19 cellular contexts compared by ENCODE assay signal in the genomic region with DNA sequence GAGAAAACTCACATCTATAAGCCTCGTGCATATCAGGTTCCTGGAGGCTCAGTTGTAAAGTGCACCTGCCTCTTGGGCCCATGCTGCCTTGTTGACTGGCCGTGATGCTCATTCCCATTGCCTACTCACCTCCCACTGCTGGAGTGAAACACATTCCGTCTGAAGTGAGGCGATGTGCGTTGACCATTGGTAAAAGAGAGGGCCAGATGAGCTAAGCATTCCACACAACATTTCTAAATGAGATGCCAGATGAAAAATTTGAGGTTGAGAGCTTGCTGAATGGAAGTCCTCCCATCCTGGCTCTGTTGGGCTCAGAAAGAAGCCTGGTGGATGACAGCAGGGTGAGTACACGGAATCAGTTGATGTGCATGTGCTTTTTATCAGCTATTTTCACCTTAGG. TPM values are rescaled to one million over a fixed set of nuclear protein-coding genes. Genes with fewer than 3 reads are reported as not detected.
"Had no signal": no experiment of that assay in that cellular context is flagged by ENCODE, and none has a peak within 500 bp of the region (broad histone marks: within the 10 kb centered on the region; RNA-seq: fewer than 3 reads in every experiment).

No MANE protein-coding gene starts in this region.

- ATAC-seq: heart left ventricle; left lobe of liver; naive thymus-derived CD4-positive, alpha-beta T cell; right cardiac atrium had no signal

- H3K27ac ChIP-seq: colonic mucosa, heart left ventricle, ovary, thyroid gland had no signal

- H3K4me3 Mint-ChIP-seq: endodermal cell, type B pancreatic cell had no signal

- H3K9me3 Mint-ChIP-seq: naive thymus-derived CD4-positive, alpha-beta T cell; type B pancreatic cell had no signal

- H3K4me1 ChIP-seq: colonic mucosa had no signal

- DNase-seq: colonic mucosa; dermis blood vessel endothelial cell; endodermal cell; erythroblast; hippocampal formation; mammary epithelial cell; naive thymus-derived CD4-positive, alpha-beta T cell; ovary; right cardiac atrium; small intestine; stimulated activated CD4-positive, alpha-beta T cell treated with anti-CD3 and anti-CD28 coated beads, Interleukin-12 subunit alpha, Interleukin-12 subunit beta, amount 100 ng/mL, for 4 hours; stimulated activated naive CD4-positive, alpha-beta T cell; thyroid gland had no signal

- H3K36me3 Mint-ChIP-seq: type B pancreatic cell had no signal

- H3K4me3 ChIP-seq: colonic mucosa, heart left ventricle, ovary, thyroid gland had no signal

- H3K27me3 ChIP-seq: colonic mucosa, ovary, thyroid gland had no signal

- H3K36me3 ChIP-seq: colonic mucosa, heart left ventricle, ovary, thyroid gland had no signal

- H3K9me3 ChIP-seq: colonic mucosa, ovary, thyroid gland had no signal

- H3K27ac Mint-ChIP-seq: endodermal cell, type B pancreatic cell had no signal

RNA-seq across cellular contexts. Expression of gene ADAMTS15, which starts 8.6 kb away (rescaled TPM):
- total RNA-seq: endothelial cell of umbilical vein, mononuclear cell had no signal
- polyA plus RNA-seq: naive thymus-derived CD4-positive, alpha-beta T cell had no signal

RNA-seq across cellular contexts. Expression of gene ADAMTS8, which starts 11.5 kb away (rescaled TPM):
- total RNA-seq: dermis blood vessel endothelial cell; endothelial cell of umbilical vein; glomerular endothelial cell; mononuclear cell; naive thymus-derived CD4-positive, alpha-beta T cell had no signal
- polyA plus RNA-seq: endothelial cell of umbilical vein; mammary epithelial cell; naive thymus-derived CD4-positive, alpha-beta T cell had no signal
